22 cellular contexts compared by ENCODE assay signal in genomic region chr4:76253511-76253910, GRCh38. TPM values are rescaled to one million over a fixed set of nuclear protein-coding genes. Genes with fewer than 3 reads are reported as not detected.
DNase-seq lines count a peak whose midpoint lies in the region; ATAC-seq and TF ChIP-seq lines count a peak whose summit lies in the region.
"Had no signal": no experiment of that assay in that cellular context is flagged by ENCODE, and none has a peak within 500 bp of the region (broad histone marks: within the 10 kb centered on the region; RNA-seq: fewer than 3 reads in every experiment).

No MANE protein-coding gene starts in this region.

- H3K9me3 ChIP-seq in left lung = no peaks in the 10 kb centered on the region
- H3K9me3 ChIP-seq in subcutaneous abdominal adipose tissue (ENCODE audit: control insufficient read depth in 5 of 5, low read length in 5 of 5) = no peaks in the 10 kb centered on the region
- no peaks in the 10 kb centered on the region for H3K9me3 ChIP-seq in upper lobe of right lung
- H3K9me3 ChIP-seq: A549 had no signal

- H3K27me3 ChIP-seq in left lung (peaks cover 0 to 27% of the 10 kb centered on the region in 2 donors), subcutaneous abdominal adipose tissue (ENCODE audit: control insufficient read depth in 5 of 5, insufficient read depth in 4 of 5, low read length in 5 of 5) (peaks cover 0 to 9% (median 0%) of the 10 kb centered on the region in 5 donors), upper lobe of right lung (no peaks in the 10 kb centered on the region)

- H3K36me3 ChIP-seq in left lung (no peaks in the 10 kb centered on the region), subcutaneous abdominal adipose tissue (ENCODE audit: control insufficient read depth in 5 of 5, insufficient read depth in 5 of 5, low read length in 5 of 5) (no peaks in the 10 kb centered on the region), upper lobe of right lung (no peaks in the 10 kb centered on the region)
- H3K36me3 ChIP-seq: BLaER1 treated with 17β-estradiol and CSF1 and Interleukin-3, amounts not matched to agents 10 nM and 100 nM had no signal

- DNase-seq in DMS79 treated with DMSO at 0.1 percent for 48 hours (lab: John Stamatoyannopoulos, UW) = peak; percentile 19
- no peak for DNase-seq in DMS79 (lab: John Stamatoyannopoulos, UW)
- DNase-seq in left lung = no peak
- no peak for DNase-seq in upper lobe of right lung
- no peak for DNase-seq in HuH-7 (ENCODE audit: low spot score)
- no peak for DNase-seq in activated CD4-positive, alpha-beta T cell treated with anti-CD3 and anti-CD28 coated beads, Interleukin-2, amount 50 U/mL, for 4 hours
- DNase-seq: AML-193; CD4-positive, alpha-beta T cell; CD8-positive, alpha-beta T cell; DMS 273 treated with DMSO at 0.1 percent for 48 hours; DMS153; DMS53; DND-41; EL; GDM1 had no signal

- H3K9ac ChIP-seq in subcutaneous abdominal adipose tissue (ENCODE audit: low read length in 5 of 5) = no peak overlapping the region
- H3K9ac ChIP-seq: BLaER1 treated with 17β-estradiol and CSF1 and Interleukin-3, amounts not matched to agents 10 nM and 100 nM had no signal

- H3K27ac ChIP-seq in left lung (no peak overlapping the region), subcutaneous abdominal adipose tissue (ENCODE audit: low read depth, low read length) (peak overlapping the region; percentile 91), upper lobe of right lung (no peak overlapping the region)
- H3K27ac ChIP-seq: 22Rv1; A549; BLaER1 treated with 17β-estradiol and CSF1 and Interleukin-3, amounts not matched to agents 10 nM and 100 nM; C4-2B had no signal

- intact Hi-C loops in left lung (cut with DNase I) = no loop called here
- intact Hi-C loops in upper lobe of right lung (cut with DNase I) = no loop called here

- no peak for TF ChIP-seq CTCF in left lung (IDR thresholded peaks at IDR 0.05)
- no peak for TF ChIP-seq CTCF in upper lobe of right lung (IDR thresholded peaks at IDR 0.05)

- H3K4me1 ChIP-seq in left lung (peaks cover 0 to 21% of the 10 kb centered on the region in 2 donors), subcutaneous abdominal adipose tissue (ENCODE audit: control insufficient read depth in 5 of 5, insufficient read depth in 5 of 5, low read length in 5 of 5) (peaks cover 2 to 31% (median 17%) of the 10 kb centered on the region in 5 donors), upper lobe of right lung (peaks cover 4% of the 10 kb centered on the region)
- H3K4me1 ChIP-seq: BLaER1 treated with 17β-estradiol and CSF1 and Interleukin-3, amounts not matched to agents 10 nM and 100 nM had no signal

- ATAC-seq in left lung = peak; percentile 32
- peak; percentile 4 for ATAC-seq in upper lobe of right lung
- ATAC-seq: A549; CD8-positive, alpha-beta T cell; GM12878 had no signal

- H3K4me3 ChIP-seq in left lung (no peak overlapping the region), subcutaneous abdominal adipose tissue (ENCODE audit: low read depth in 1 of 5, low read length in 5 of 5) (no peak overlapping the region), upper lobe of right lung (no peak overlapping the region)
- H3K4me3 ChIP-seq: A549; BLaER1 treated with 17β-estradiol and CSF1 and Interleukin-3, amounts not matched to agents 10 nM and 100 nM; GM12878 had no signal

RNA-seq across cellular contexts. Expression of gene FAM47E, which starts 2.0 kb away (rescaled TPM):
- total RNA-seq in left lung (1 to 10 TPM; 3.2 TPM), upper lobe of right lung (3.6 TPM)
- total RNA-seq: GM12878 had no signal

RNA-seq across cellular contexts. Expression of gene SCARB2, which starts 39.9 kb away (rescaled TPM):
- total RNA-seq in left lung (100 to 1,000 TPM; 219 to 223 TPM), upper lobe of right lung (190 TPM)

RNA-seq across cellular contexts. Expression of gene STBD1, which starts 53.0 kb away (rescaled TPM):
- 1 to 10 TPM; 8.8 to 9.0 TPM for total RNA-seq in left lung
- 9.4 TPM for total RNA-seq in upper lobe of right lung
- total RNA-seq: B cell; CD8-positive, alpha-beta T cell; GM12878 had no signal
